In the genomic region with DNA sequence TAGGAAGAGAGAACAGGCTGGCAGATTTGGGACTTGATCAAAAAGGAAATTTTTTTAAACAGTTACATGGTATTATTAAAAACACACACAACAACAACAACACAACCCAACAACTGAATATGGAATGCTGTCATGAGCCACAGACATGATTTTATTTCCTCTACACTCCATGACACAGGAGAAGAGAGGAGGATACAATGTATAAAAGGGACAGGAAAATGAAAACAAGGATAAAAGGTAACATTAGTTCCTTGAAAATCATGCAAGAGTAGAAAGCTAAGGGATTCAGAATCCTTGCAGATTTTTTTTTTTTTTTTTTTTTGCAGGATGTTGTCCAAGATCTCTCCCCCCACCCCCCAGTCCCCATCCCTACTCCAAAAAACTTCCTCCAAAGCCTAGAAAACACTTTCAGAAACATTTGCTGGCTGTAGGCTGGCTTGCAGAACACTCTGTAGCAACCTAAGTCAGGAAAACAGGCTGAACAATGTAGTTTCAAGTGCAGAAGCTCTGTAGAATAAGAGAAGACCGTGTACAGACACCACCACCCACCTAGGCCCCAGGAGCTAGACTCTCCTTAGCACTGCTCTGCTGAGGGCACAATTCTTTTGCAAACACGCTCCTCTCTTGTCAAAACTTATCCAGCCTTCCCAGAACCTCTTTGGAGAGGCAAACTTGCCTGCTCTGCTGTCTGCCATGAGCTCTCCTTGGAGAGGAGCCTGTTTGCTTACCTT, we compare ENCODE assay signal across 8 cellular contexts. TPM values are rescaled to one million over a fixed set of nuclear protein-coding genes. Genes with fewer than 3 reads are reported as not detected.
DNase-seq lines count a peak whose midpoint lies in the region; TF ChIP-seq lines count a peak whose summit lies in the region.

No MANE protein-coding gene starts in this region.

- peaks cover 80% of the 10 kb centered on the region for H3K4me1 ChIP-seq in CD4-positive, alpha-beta memory T cell (ENCODE audit: insufficient read depth, low read length)
- H3K4me1 ChIP-seq in iPS-20b (ENCODE audit: insufficient read depth, low read length) (peaks cover 97% of the 10 kb centered on the region), stomach (peaks cover 93 to 100% (median 100%) of the 10 kb centered on the region in 4 donors)

- no peaks in the 10 kb centered on the region for H3K36me3 ChIP-seq in CD4-positive, alpha-beta memory T cell (ENCODE audit: insufficient read depth, low read length)
- H3K36me3 ChIP-seq in iPS-20b (ENCODE audit: insufficient read depth, low read depth, low read length) (peaks cover 39% of the 10 kb centered on the region), stomach (no peaks in the 10 kb centered on the region)

- peaks cover 0 to 2% (median 0%) of the 10 kb centered on the region in 8 donors for H3K9me3 Mint-ChIP-seq in CD4-positive, alpha-beta memory T cell

- POLR2A ChIA-PET in CD4-positive, alpha-beta memory T cell (lab: Charles Lee; ENCODE audit: partially characterized antibody) = interaction anchor here (0.5 to 2.6 kb wide), 12 partner anchors 9 to 1690 kb away, joined by 3 to 27 read pairs (median 4); partner anchors contain the start of genes CSE1L and NCOA3

- TF ChIP-seq EP300 in stomach (IDR thresholded peaks at IDR 0.05) = no peak

- no peaks in the 10 kb centered on the region for H3K9me3 ChIP-seq in CD4-positive, alpha-beta memory T cell (ENCODE audit: control insufficient read depth in 1 of 2, low read length in 2 of 2)
- H3K9me3 ChIP-seq in iPS-20b (ENCODE audit: insufficient read depth, low read depth, low read length) (no peaks in the 10 kb centered on the region), stomach (no peaks in the 10 kb centered on the region)

- H3K9ac ChIP-seq in iPS-20b (ENCODE audit: low read depth, low read length) = peak overlapping the region; percentile 84; the same call in 1 of the 2 replicates

- H3K27me3 ChIP-seq in CD4-positive, alpha-beta memory T cell (ENCODE audit: insufficient read depth, low read length) = no peaks in the 10 kb centered on the region
- H3K27me3 ChIP-seq in iPS-20b (ENCODE audit: insufficient read depth, low read length) (no peaks in the 10 kb centered on the region), stomach (no peaks in the 10 kb centered on the region)

- H3K27ac Mint-ChIP-seq in CD4-positive, alpha-beta memory T cell = peak overlapping the region; percentile 87 to 100 (median 94)

- H3K4me3 Mint-ChIP-seq in CD4-positive, alpha-beta memory T cell = peak overlapping the region; percentile 88 to 98 (median 95)

- peak overlapping the region; percentile 39 to 59 for H3K4me3 ChIP-seq in CD4-positive, alpha-beta memory T cell (ENCODE audit: low read length in 2 of 2)
- H3K4me3 ChIP-seq in iPS-20b (ENCODE audit: low read length) (peak overlapping the region; percentile 45), stomach (peak overlapping the region; percentile 14 to 34 (median 24))

- peak overlapping the region; percentile 76 for H3K27ac ChIP-seq in CD4-positive, alpha-beta memory T cell (ENCODE audit: low read depth, low read length)
- H3K27ac ChIP-seq in iPS-20b (ENCODE audit: low read length) (peak overlapping the region; percentile 41), stomach (peak overlapping the region; percentile 95 to 100 (median 99))

- H3K27me3 Mint-ChIP-seq in CD4-positive, alpha-beta memory T cell = no peaks in the 10 kb centered on the region

- DNase-seq in CD4-positive, alpha-beta memory T cell = peak in 2 of 5 donors; percentile 11 to 21
- peak; percentile 50 for DNase-seq in M059J (ENCODE audit: low read depth)
- DNase-seq in activated naive CD4-positive, alpha-beta T cell treated with anti-CD3 and anti-CD28 coated beads, Interleukin-2, amount 50 U/mL, for 16 hours = peak; percentile 16
- no peak for DNase-seq in stomach
- DNase-seq in mesenteric fat pad (ENCODE audit: low spot score) = no peak
- DNase-seq in glomerular visceral epithelial cell (ENCODE audit: extremely low spot score) = no peak
- no peak for DNase-seq in germinal center (ENCODE audit: low spot score)

- intact Hi-C loops in CD4-positive, alpha-beta memory T cell (cut with micrococcal nuclease) = loop anchor here (5.0 kb wide), 2 partner anchors 38 to 147 kb away; partner anchors contain the start of gene NCOA3
- intact Hi-C loops in stomach (cut with DNase I; ENCODE audit: low total_unique reads) = no loop called here

- H3K36me3 Mint-ChIP-seq in CD4-positive, alpha-beta memory T cell = peaks cover 4 to 25% of the 10 kb centered on the region in 2 donors

- TF ChIP-seq POLR2A in stomach (IDR thresholded peaks at IDR 0.05) = no peak

- no peak for TF ChIP-seq CTCF in stomach (IDR thresholded peaks at IDR 0.05)

- peaks cover 7 to 56% (median 30%) of the 10 kb centered on the region in 4 donors for H3K4me1 Mint-ChIP-seq in CD4-positive, alpha-beta memory T cell

- CTCF ChIA-PET in CD4-positive, alpha-beta memory T cell (lab: Charles Lee; ENCODE audit: partially characterized antibody) = interaction anchor here (0.8 to 10.6 kb wide), 5 partner anchors 10 to 84 kb away, joined by 3 to 125 read pairs (median 3); no protein-coding TSS in a partner anchor

- 11 to 33% (median 15%) methylated on average over 2 of the region's 2 CpGs for WGBS in stomach, 5 donors

RNA-seq across cellular contexts. Expression of gene ZMYND8, which starts 0.8 kb away (rescaled TPM):
- 10 to 100 TPM; 47.7 to 48.5 TPM for total RNA-seq in CD4-positive, alpha-beta memory T cell
- polyA plus RNA-seq in CD4-positive, alpha-beta memory T cell = 10 to 100 TPM in 1 of 2 donors, 1 to 10 TPM in 1; 3.5 to 20.1 TPM
- total RNA-seq in M059J (2014; rRNA removed; shearing (Covaris generic)) = 23.6 and 49.6 TPM in 2 replicates
- total RNA-seq in stomach (10 to 100 TPM; 25.9 to 82.6 (median 54.3) TPM), mesenteric fat pad (23.1 TPM)
- 10 to 100 TPM in 2 of 3 donors, 1 to 10 TPM in 1; 9.2 to 13.6 (median 12.7) TPM for polyA plus RNA-seq in stomach

Comparison
In these comparisons a context has a peak if more than half of its experiments do, and no peak if none do; other contexts are left out.
1. DNase-seq: peak in M059J (single experiment) and activated naive CD4-positive, alpha-beta T cell treated with anti-CD3 and anti-CD28 coated beads, Interleukin-2, amount 50 U/mL, for 16 hours (single experiment); none in stomach (single experiment), mesenteric fat pad (single experiment), glomerular visceral epithelial cell (single experiment) and germinal center (single experiment).
2. H3K27ac ChIP-seq: peak in every context shown above with its lines; median percentile 99 in stomach; 76 in CD4-positive, alpha-beta memory T cell; 41 in iPS-20b.
3. Peak in every context shown above with its lines, with median percentiles within 50 percentile points of each other: H3K4me3 ChIP-seq.